ENCODE assay signal across 1 cellular context in the genomic region with DNA sequence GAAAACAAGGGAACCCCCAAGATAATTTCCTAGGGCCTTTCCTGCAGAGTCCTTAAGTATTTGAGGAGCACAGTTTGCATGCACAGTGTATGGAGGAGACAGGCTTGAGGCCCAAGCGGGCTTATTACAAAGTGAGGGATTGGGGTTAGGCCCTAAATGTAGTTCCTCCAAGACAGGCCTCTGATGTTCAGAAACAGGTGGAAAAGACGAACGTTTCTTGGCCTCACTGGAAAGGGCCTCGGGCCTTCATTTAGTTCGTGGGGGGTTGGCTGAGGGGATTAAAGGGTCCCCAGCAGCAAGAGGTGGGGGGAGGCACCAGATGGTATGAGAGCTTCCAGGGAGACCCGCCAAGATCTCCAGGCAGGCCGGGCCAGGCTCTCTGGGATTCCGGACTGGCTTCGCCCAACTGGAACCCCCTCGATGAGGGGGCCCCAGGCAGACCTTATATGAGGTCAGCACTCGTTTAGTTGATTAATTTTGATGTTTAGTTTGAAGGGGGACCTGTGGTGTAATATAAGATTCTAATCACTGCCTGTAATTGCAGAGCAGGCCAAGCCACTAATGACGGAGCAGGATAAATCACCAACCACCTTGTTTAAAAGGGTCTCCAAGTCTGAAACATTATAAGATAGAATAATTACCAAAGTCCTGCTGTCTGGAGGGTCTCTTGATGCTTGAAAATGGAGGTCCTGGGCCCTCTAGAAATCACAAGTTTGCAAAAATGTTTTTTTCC.
TF ChIP-seq lines count a peak whose summit lies in the region.

No MANE protein-coding gene starts in this region.

TF ChIP-seq in K562, 482 proteins besides CTCF, POLR2A, EP300 and RAD21 (continued from another document and continues in another):
- TF ChIP-seq TSC22D4 (tag; IDR thresholded peaks at IDR 0.05) (no peak), FOXJ2 (tag; IDR thresholded peaks at IDR 0.05) (no peak), ZNF778 (CRISPR knock-in tag; IDR thresholded peaks at IDR 0.05) (no peak), WHSC1 (IDR thresholded peaks at IDR 0.05; ENCODE audit: low read length) (no peak), ZNF76 (CRISPR knock-in tag; IDR thresholded peaks at IDR 0.05; ENCODE audit: borderline replicate concordance) (no peak), MAFK (IDR thresholded peaks at IDR 0.05; ENCODE audit: low read length) (no peak), GTF2F1 (IDR thresholded peaks at IDR 0.05; ENCODE audit: low read depth, low read length) (0 out of 2 replicates have a peak, but pooled peaks have one; percentile 30), NCOA4 (IDR thresholded peaks at IDR 0.05; ENCODE audit: partially characterized antibody) (no peak), TBL1XR1 (IDR thresholded peaks at IDR 0.05; ENCODE audit: low read length in 2 of 2) (no peak), MTF1 (CRISPR knock-in tag; IDR thresholded peaks at IDR 0.05; ENCODE audit: borderline replicate concordance) (no peak), ELF1 (tag; IDR thresholded peaks at IDR 0.05) (no peak), ZNF764 (CRISPR knock-in tag; IDR thresholded peaks at IDR 0.05; ENCODE audit: low read depth) (no peak), STAT5A (IDR thresholded peaks at IDR 0.05; ENCODE audit: borderline replicate concordance, low read length) (no peak), ZBED1 (IDR thresholded peaks at IDR 0.05) (no peak), ZC3H4 (CRISPR knock-in tag; IDR thresholded peaks at IDR 0.05; ENCODE audit: borderline replicate concordance) (no peak), POLR3G (IDR thresholded peaks at IDR 0.05; ENCODE audit: extremely low read depth, insufficient read length, insufficient replicate concordance) (no peak), SRF (CRISPR knock-in tag; IDR thresholded peaks at IDR 0.05) (no peak), ZNF589 (CRISPR knock-in tag; IDR thresholded peaks at IDR 0.05; ENCODE audit: low read depth) (0 out of 2 replicates have a peak, but pooled peaks have one; percentile 16), SP1 (CRISPR knock-in tag; IDR thresholded peaks at IDR 0.05) (no peak), ADNP (tag; IDR thresholded peaks at IDR 0.05) (no peak), DACH1 (IDR thresholded peaks at IDR 0.05; ENCODE audit: partially characterized antibody) (no peak), MBD2 (IDR thresholded peaks at IDR 0.05; ENCODE audit: borderline replicate concordance, low read depth) (no peak), ZNF165 (CRISPR knock-in tag; IDR thresholded peaks at IDR 0.05; ENCODE audit: borderline replicate concordance) (no peak), HDAC8 (tag; IDR thresholded peaks at IDR 0.05) (no peak), HMG20A (CRISPR knock-in tag; conservative IDR thresholded peaks at IDR 0.05) (no peak), SREBF1 (IDR thresholded peaks at IDR 0.05; ENCODE audit: borderline replicate concordance, low read depth, low read length) (no peak), ILF3 (IDR thresholded peaks at IDR 0.05; ENCODE audit: borderline replicate concordance) (no peak), SNIP1 (IDR thresholded peaks at IDR 0.05; ENCODE audit: low read depth) (no peak), SAFB (IDR thresholded peaks at IDR 0.05; ENCODE audit: borderline replicate concordance, low read depth, low read length) (no peak), PCBP1 (IDR thresholded peaks at IDR 0.05; ENCODE audit: low read depth, low read length, poor library complexity, severe bottlenecking) (no peak), CAMTA2 (CRISPR knock-in tag; conservative IDR thresholded peaks at IDR 0.05) (no peak), SREBF2 (CRISPR knock-in tag; IDR thresholded peaks at IDR 0.05) (no peak), LCOR (CRISPR knock-in tag; IDR thresholded peaks at IDR 0.05) (no peak), NFRKB (IDR thresholded peaks at IDR 0.05; ENCODE audit: low read depth) (peak; percentile 17; the same call in 1 of the 2 replicates), CREBBP (IDR thresholded peaks at IDR 0.05; ENCODE audit: low read depth, low read length) (no peak), ZFPM2 (CRISPR knock-in tag; IDR thresholded peaks at IDR 0.05) (no peak), SUPT5H (IDR thresholded peaks at IDR 0.05) (peak; percentile 29; the same call in 1 of the 2 replicates), ZBTB17 (CRISPR knock-in tag; IDR thresholded peaks at IDR 0.05) (no peak), ERF (CRISPR knock-in tag; IDR thresholded peaks at IDR 0.05) (no peak), CXXC5 (CRISPR knock-in tag; IDR thresholded peaks at IDR 0.05) (no peak), ZKSCAN8 (CRISPR knock-in tag; IDR thresholded peaks at IDR 0.05) (no peak), PHTF2 (CRISPR knock-in tag; IDR thresholded peaks at IDR 0.05) (no peak), CBX8 (IDR thresholded peaks at IDR 0.05; ENCODE audit: borderline replicate concordance, extremely low read depth, low read depth, low read length, poor library complexity, severe bottlenecking) (no peak), HEY1 (CRISPR knock-in tag; IDR thresholded peaks at IDR 0.05; ENCODE audit: borderline replicate concordance) (no peak), HDAC2 (IDR thresholded peaks at IDR 0.05) (no peak), ZBTB1 (CRISPR knock-in tag; IDR thresholded peaks at IDR 0.05; ENCODE audit: borderline replicate concordance, low read depth) (no peak)
- TF ChIP-seq, protein P1, sequence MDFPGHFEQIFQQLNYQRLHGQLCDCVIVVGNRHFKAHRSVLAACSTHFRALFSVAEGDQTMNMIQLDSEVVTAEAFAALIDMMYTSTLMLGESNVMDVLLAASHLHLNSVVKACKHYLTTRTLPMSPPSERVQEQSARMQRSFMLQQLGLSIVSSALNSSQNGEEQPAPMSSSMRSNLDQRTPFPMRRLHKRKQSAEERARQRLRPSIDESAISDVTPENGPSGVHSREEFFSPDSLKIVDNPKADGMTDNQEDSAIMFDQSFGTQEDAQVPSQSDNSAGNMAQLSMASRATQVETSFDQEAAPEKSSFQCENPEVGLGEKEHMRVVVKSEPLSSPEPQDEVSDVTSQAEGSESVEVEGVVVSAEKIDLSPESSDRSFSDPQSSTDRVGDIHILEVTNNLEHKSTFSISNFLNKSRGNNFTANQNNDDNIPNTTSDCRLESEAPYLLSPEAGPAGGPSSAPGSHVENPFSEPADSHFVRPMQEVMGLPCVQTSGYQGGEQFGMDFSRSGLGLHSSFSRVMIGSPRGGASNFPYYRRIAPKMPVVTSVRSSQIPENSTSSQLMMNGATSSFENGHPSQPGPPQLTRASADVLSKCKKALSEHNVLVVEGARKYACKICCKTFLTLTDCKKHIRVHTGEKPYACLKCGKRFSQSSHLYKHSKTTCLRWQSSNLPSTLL (IDR thresholded peaks at IDR 0.05): no peak
- TF ChIP-seq, protein P2, sequence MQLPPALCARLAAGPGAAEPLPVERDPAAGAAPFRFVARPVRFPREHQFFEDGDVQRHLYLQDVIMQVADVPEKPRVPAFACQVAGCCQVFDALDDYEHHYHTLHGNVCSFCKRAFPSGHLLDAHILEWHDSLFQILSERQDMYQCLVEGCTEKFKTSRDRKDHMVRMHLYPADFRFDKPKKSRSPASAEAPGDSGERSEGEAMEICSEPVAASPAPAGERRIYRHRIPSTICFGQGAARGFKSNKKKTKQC (CRISPR knock-in tag; IDR thresholded peaks at IDR 0.05): no peak
- TF ChIP-seq, protein P3, sequence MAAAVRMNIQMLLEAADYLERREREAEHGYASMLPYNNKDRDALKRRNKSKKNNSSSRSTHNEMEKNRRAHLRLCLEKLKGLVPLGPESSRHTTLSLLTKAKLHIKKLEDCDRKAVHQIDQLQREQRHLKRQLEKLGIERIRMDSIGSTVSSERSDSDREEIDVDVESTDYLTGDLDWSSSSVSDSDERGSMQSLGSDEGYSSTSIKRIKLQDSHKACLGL (CRISPR knock-in tag; IDR thresholded peaks at IDR 0.05; ENCODE audit: borderline replicate concordance, poor library complexity, severe bottlenecking): no peak
- TF ChIP-seq, protein P4, sequence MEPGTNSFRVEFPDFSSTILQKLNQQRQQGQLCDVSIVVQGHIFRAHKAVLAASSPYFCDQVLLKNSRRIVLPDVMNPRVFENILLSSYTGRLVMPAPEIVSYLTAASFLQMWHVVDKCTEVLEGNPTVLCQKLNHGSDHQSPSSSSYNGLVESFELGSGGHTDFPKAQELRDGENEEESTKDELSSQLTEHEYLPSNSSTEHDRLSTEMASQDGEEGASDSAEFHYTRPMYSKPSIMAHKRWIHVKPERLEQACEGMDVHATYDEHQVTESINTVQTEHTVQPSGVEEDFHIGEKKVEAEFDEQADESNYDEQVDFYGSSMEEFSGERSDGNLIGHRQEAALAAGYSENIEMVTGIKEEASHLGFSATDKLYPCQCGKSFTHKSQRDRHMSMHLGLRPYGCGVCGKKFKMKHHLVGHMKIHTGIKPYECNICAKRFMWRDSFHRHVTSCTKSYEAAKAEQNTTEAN (CRISPR knock-in tag; IDR thresholded peaks at IDR 0.05): no peak
- TF ChIP-seq, protein P5, sequence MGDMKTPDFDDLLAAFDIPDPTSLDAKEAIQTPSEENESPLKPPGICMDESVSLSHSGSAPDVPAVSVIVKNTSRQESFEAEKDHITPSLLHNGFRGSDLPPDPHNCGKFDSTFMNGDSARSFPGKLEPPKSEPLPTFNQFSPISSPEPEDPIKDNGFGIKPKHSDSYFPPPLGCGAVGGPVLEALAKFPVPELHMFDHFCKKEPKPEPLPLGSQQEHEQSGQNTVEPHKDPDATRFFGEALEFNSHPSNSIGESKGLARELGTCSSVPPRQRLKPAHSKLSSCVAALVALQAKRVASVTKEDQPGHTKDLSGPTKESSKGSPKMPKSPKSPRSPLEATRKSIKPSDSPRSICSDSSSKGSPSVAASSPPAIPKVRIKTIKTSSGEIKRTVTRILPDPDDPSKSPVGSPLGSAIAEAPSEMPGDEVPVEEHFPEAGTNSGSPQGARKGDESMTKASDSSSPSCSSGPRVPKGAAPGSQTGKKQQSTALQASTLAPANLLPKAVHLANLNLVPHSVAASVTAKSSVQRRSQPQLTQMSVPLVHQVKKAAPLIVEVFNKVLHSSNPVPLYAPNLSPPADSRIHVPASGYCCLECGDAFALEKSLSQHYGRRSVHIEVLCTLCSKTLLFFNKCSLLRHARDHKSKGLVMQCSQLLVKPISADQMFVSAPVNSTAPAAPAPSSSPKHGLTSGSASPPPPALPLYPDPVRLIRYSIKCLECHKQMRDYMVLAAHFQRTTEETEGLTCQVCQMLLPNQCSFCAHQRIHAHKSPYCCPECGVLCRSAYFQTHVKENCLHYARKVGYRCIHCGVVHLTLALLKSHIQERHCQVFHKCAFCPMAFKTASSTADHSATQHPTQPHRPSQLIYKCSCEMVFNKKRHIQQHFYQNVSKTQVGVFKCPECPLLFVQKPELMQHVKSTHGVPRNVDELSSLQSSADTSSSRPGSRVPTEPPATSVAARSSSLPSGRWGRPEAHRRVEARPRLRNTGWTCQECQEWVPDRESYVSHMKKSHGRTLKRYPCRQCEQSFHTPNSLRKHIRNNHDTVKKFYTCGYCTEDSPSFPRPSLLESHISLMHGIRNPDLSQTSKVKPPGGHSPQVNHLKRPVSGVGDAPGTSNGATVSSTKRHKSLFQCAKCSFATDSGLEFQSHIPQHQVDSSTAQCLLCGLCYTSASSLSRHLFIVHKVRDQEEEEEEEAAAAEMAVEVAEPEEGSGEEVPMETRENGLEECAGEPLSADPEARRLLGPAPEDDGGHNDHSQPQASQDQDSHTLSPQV (IDR thresholded peaks at IDR 0.05): no peak
- TF ChIP-seq, protein P6, sequence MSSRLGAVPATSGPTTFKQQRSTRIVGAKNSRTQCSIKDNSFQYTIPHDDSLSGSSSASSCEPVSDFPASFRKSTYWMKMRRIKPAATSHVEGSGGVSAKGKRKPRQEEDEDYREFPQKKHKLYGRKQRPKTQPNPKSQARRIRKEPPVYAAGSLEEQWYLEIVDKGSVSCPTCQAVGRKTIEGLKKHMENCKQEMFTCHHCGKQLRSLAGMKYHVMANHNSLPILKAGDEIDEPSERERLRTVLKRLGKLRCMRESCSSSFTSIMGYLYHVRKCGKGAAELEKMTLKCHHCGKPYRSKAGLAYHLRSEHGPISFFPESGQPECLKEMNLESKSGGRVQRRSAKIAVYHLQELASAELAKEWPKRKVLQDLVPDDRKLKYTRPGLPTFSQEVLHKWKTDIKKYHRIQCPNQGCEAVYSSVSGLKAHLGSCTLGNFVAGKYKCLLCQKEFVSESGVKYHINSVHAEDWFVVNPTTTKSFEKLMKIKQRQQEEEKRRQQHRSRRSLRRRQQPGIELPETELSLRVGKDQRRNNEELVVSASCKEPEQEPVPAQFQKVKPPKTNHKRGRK (tag; IDR thresholded peaks at IDR 0.05): peak; percentile 71
